ENCODE assay signal across 20 cellular contexts in the genomic region with DNA sequence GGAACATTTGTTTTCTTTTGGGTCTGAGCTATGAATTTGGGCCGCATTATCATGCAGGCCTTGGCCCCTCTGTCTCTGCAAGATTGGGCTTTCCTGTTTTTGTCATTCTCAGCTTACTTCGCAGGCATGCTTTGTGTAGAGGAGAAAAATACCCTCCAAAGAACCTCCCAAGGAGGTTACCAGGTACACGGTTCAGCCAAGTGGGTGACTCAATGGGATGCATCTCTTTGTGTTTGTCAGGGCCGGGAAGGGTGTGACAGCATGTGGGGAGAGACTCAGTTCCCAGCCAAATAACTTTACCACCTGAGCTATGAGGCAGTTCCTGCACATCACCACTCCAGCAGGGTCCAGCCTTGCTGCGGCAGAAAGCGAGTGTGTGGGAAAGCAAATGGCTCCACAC. TPM values are rescaled to one million over a fixed set of nuclear protein-coding genes. Genes with fewer than 3 reads are reported as not detected.
"Had no signal": no experiment of that assay in that cellular context is flagged by ENCODE, and none has a peak within 500 bp of the region (broad histone marks: within the 10 kb centered on the region; RNA-seq: fewer than 3 reads in every experiment).

No MANE protein-coding gene starts in this region.

- H3K4me2 ChIP-seq: neural progenitor cell had no signal

- H3K36me3 ChIP-seq: adrenal gland, neural progenitor cell, ovary, tibial nerve, uterus had no signal

- H3K4me1 ChIP-seq: adrenal gland, neural progenitor cell, tibial nerve, uterus had no signal

- H3K27ac ChIP-seq: adrenal gland, coronary artery, neural progenitor cell, ovary, tibial nerve had no signal

- H2AFZ ChIP-seq: neural progenitor cell had no signal

- H3K9ac ChIP-seq: neural progenitor cell had no signal

- H3K4me3 ChIP-seq: adrenal gland, coronary artery, neural progenitor cell, ovary, tibial nerve, uterus had no signal

- H3K27me3 ChIP-seq: adrenal gland, neural progenitor cell, ovary, tibial nerve, uterus had no signal

- ATAC-seq: activated CD8-positive, alpha-beta T cell treated with anti-CD3 and anti-CD28 coated beads, Interleukin-2, amount 10 ng/mL, durations not matched to agents 7 days and 5 days had no signal

- FAIRE-seq: TTC549 had no signal

- H3K9me3 ChIP-seq: adrenal gland, ovary, tibial nerve, uterus had no signal

- DNase-seq: activated B cell treated with CpG ODN at 0.5 μM for 24 hours; activated CD4-positive, alpha-beta T cell treated with anti-CD3 and anti-CD28 coated beads for 48 hours; activated CD8-positive, alpha-beta memory T cell treated with anti-CD3 and anti-CD28 coated beads, Interleukin-2, amount 50 U/mL, for 4 hours; activated CD8-positive, alpha-beta T cell treated with anti-CD3 and anti-CD28 coated beads, Interleukin-2, amount 10 ng/mL, durations not matched to agents 7 days and 5 days; activated effector memory CD4-positive, alpha-beta T cell treated with anti-CD3 and anti-CD28 coated beads, Interleukin-2, amount 50 U/mL, for 16 hours; activated T-cell treated with anti-CD3 and anti-CD28 coated beads, Interleukin-2, amount 50 U/mL, for 48 hours; central memory CD4-positive, alpha-beta T cell; effector CD4-positive, alpha-beta T cell; hippocampal formation; midbrain; naive B cell; ovary; T-helper 2 cell; uterus had no signal

RNA-seq across cellular contexts. Expression of gene CLDN5, which starts 47.8 kb away (rescaled TPM):
- total RNA-seq: activated B cell treated with CpG ODN at 0.5 μM for 24 hours; activated CD8-positive, alpha-beta T cell treated with anti-CD3 and anti-CD28 coated beads, Interleukin-2, amount 10 ng/mL, durations not matched to agents 7 days and 5 days had no signal
- polyA plus RNA-seq: fibroblast of lung had no signal
